ENCODE assay signal across 18 cellular contexts in genomic region chr11:70569173-70569890, GRCh38.
DNase-seq lines count a peak whose midpoint lies in the region; ATAC-seq, FAIRE-seq and TF ChIP-seq lines count a peak whose summit lies in the region.
"Had no signal": no experiment of that assay in that cellular context is flagged by ENCODE, and none has a peak within 500 bp of the region (broad histone marks: within the 10 kb centered on the region; RNA-seq: fewer than 3 reads in every experiment).

No MANE protein-coding gene starts in this region.

- TF ChIP-seq EP300 in HepG2 (IDR thresholded peaks at IDR 0.05; ENCODE audit: low read depth in 2 of 2, low read length in 2 of 2) (no peak), HepG2 (CRISPR knock-in tag; IDR thresholded peaks at IDR 0.05; ENCODE audit: borderline replicate concordance) (no peak)

- no peak overlapping the region for H4K8ac ChIP-seq in H9 (replicated peaks; ENCODE audit: insufficient read length, low read depth, low read length)

- 0 out of 5 replicates have a peak, but pooled peaks cover 0 to 2% of the 10 kb centered on the region in 2 experiments for H3K36me3 ChIP-seq in HepG2 (replicated peaks in 1 of 2; ENCODE audit: control insufficient read depth in 1 of 2, insufficient read depth in 2 of 2, low read length in 2 of 2)
- H3K36me3 ChIP-seq in right lobe of liver, result no peaks in the 10 kb centered on the region
- no peaks in the 10 kb centered on the region for H3K36me3 ChIP-seq in endodermal cell (ENCODE audit: control insufficient read depth, insufficient read depth, low read length)
- H3K36me3 ChIP-seq in osteoblast (ENCODE audit: insufficient read depth, low read length), result no peaks in the 10 kb centered on the region
- H3K36me3 ChIP-seq: Peyer's patch had no signal

- no peak overlapping the region for H3K56ac ChIP-seq in H9 (ENCODE audit: insufficient read length, low read depth, low read length)

- no peak overlapping the region for H4K91ac ChIP-seq in H9 (ENCODE audit: insufficient read length, low read depth, low read length)

- no peaks in the 10 kb centered on the region for H3K27me3 ChIP-seq in HepG2 (ENCODE audit: control insufficient read depth in 1 of 2, insufficient read depth in 2 of 2, low read length in 2 of 2)
- no peaks in the 10 kb centered on the region for H3K27me3 ChIP-seq in right lobe of liver
- no peaks in the 10 kb centered on the region for H3K27me3 ChIP-seq in endodermal cell (ENCODE audit: control insufficient read depth, insufficient read depth, low read length, poor library complexity, severe bottlenecking)
- no peaks in the 10 kb centered on the region for H3K27me3 ChIP-seq in osteoblast (ENCODE audit: insufficient read depth, low read length)
- no peaks in the 10 kb centered on the region for H3K27me3 ChIP-seq in H9 (ENCODE audit: insufficient read depth, low read length)
- H3K27me3 ChIP-seq: Peyer's patch had no signal

- H3K4me3 ChIP-seq in HepG2 (replicated peaks in 1 of 3; ENCODE audit: insufficient read depth in 1 of 3, low read depth in 2 of 3, low read length in 3 of 3), result no peak overlapping the region
- no peak overlapping the region for H3K4me3 ChIP-seq in right lobe of liver
- no peak overlapping the region for H3K4me3 ChIP-seq in endodermal cell (ENCODE audit: low read length)
- H3K4me3 ChIP-seq in osteoblast (ENCODE audit: insufficient read depth, low read length), result no peak overlapping the region

- H2BK15ac ChIP-seq in H9 (ENCODE audit: low read depth, low read length), result no peak overlapping the region

- H3K4me1 ChIP-seq in HepG2 (ENCODE audit: insufficient read depth, low read length) (peaks cover 2% of the 10 kb centered on the region), right lobe of liver (no peaks in the 10 kb centered on the region), endodermal cell (ENCODE audit: control insufficient read depth, insufficient read depth, low read length) (peaks cover 3% of the 10 kb centered on the region), osteoblast (ENCODE audit: insufficient read depth, low read length) (peaks cover 6% of the 10 kb centered on the region), H9 (ENCODE audit: insufficient read depth, low read length) (peaks cover 3% of the 10 kb centered on the region; the same call in 1 of the 2 replicates)

- POLR2A ChIA-PET in HepG2 (lab: Yijun Ruan, JAX), result no interaction called here

- no peak overlapping the region for H2BK20ac ChIP-seq in H9 (ENCODE audit: low read depth, low read length, poor library complexity, severe bottlenecking)

- H4K20me1 ChIP-seq in HepG2 (ENCODE audit: insufficient read depth, low read length) (0 out of 2 replicates have a peak, but pooled peaks cover 3% of the 10 kb centered on the region), osteoblast (ENCODE audit: insufficient read depth, low read length) (no peaks in the 10 kb centered on the region), H9 (ENCODE audit: control insufficient read depth, insufficient read depth, insufficient read length) (no peaks in the 10 kb centered on the region)

- H3K9me3 ChIP-seq in HepG2 (ENCODE audit: low read length), result no peaks in the 10 kb centered on the region
- no peaks in the 10 kb centered on the region for H3K9me3 ChIP-seq in right lobe of liver
- H3K9me3 ChIP-seq in endodermal cell (ENCODE audit: control insufficient read depth, low read length), result no peaks in the 10 kb centered on the region
- no peaks in the 10 kb centered on the region for H3K9me3 ChIP-seq in osteoblast (ENCODE audit: low read depth, low read length)
- H3K9me3 ChIP-seq in H9 (ENCODE audit: control insufficient read depth, low read depth, low read length), result no peaks in the 10 kb centered on the region
- H3K9me3 ChIP-seq: Peyer's patch had no signal

- H3T11ph ChIP-seq in H9 (ENCODE audit: low read length), result no peak overlapping the region

- no peaks in the 10 kb centered on the region for H3K36me3 Mint-ChIP-seq in endodermal cell (ENCODE audit: low read depth)
- peaks cover 0 to 2% (median 0%) of the 10 kb centered on the region in 3 experiments; a peak in 1 of 7 replicates for H3K36me3 Mint-ChIP-seq in H9 (ENCODE audit: insufficient read depth in 1 of 3, low read depth in 3 of 3)

- ATAC-seq in HepG2 (no peak), right lobe of liver (no peak), HG03159 (IDR thresholded peaks at IDR 0.05; ENCODE audit: unreplicated experiment) (no peak)

- H3K79me1 ChIP-seq in H9 (ENCODE audit: insufficient read depth, low read depth, low read length, poor library complexity, severe bottlenecking), result no peaks in the 10 kb centered on the region

- in situ Hi-C loops in HepG2 (cut with HindIII; ENCODE audit: extremely low pct_ligation_motif_present, low pct_unique_long_range_greater_than_20kb), result no loop called here

- no peak for FAIRE-seq in HepG2 (lab: Jason Lieb, UNC)
- FAIRE-seq: A204.1, GM12892, GM19239 had no signal

- no peak overlapping the region for H2BK5ac ChIP-seq in H9 (ENCODE audit: insufficient read length, low read length)

- H3K18ac ChIP-seq in H9 (ENCODE audit: insufficient read length, low read depth, low read length), result no peak overlapping the region

- H2AK5ac ChIP-seq in H9 (ENCODE audit: insufficient read length, low read length), result no peak overlapping the region

- no peak for TF ChIP-seq POLR2A in HepG2 (IDR thresholded peaks at IDR 0.05; ENCODE audit: insufficient read depth in 1 of 2, low read depth in 2 of 2, low read length in 2 of 2)
- TF ChIP-seq POLR2A in right lobe of liver (IDR thresholded peaks at IDR 0.05), result no peak

- H2BK12ac ChIP-seq in H9 (ENCODE audit: insufficient read length, low read depth, low read length), result no peak overlapping the region

- no peaks in the 10 kb centered on the region for H3K79me2 ChIP-seq in HepG2 (ENCODE audit: insufficient read depth, low read length)
- no peaks in the 10 kb centered on the region for H3K79me2 ChIP-seq in osteoblast (ENCODE audit: insufficient read depth, low read length)
- no peaks in the 10 kb centered on the region for H3K79me2 ChIP-seq in H9 (ENCODE audit: insufficient read depth, low read length)

- no peak overlapping the region for H4K5ac ChIP-seq in H9 (ENCODE audit: insufficient read length, low read depth, low read length)

- H3K4me2 ChIP-seq in HepG2 (ENCODE audit: low read depth, low read length) (no peak overlapping the region), osteoblast (ENCODE audit: insufficient read depth, low read length) (no peak overlapping the region), H9 (ENCODE audit: insufficient read depth, insufficient read length, low read length) (no peak overlapping the region)

- no peak overlapping the region for H3K4ac ChIP-seq in H9 (ENCODE audit: low read depth, low read length)

- DNase-seq in HepG2 (ENCODE audit: low spot score) (no peak), right lobe of liver (no peak), endodermal cell (peak; percentile 50), osteoblast (ENCODE audit: insufficient read length, low spot score, missing footprints) (peak; percentile 43), DMS153 (lab: John Stamatoyannopoulos, UW) (no peak), H9 (no peak), EL (no peak)
- DNase-seq: CD4-positive, alpha-beta T cell; GDM1; NCI-H1417 treated with DMSO at 0.1 percent for 48 hours; NCI-H2029 treated with DMSO at 0.1 percent for 48 hours; NCI-H510A treated with DMSO at 0.1 percent for 48 hours; SIG-M5 had no signal

- no peak overlapping the region for H3K27ac Mint-ChIP-seq in endodermal cell
- peak overlapping the region in 1 of 3 experiments; percentile 95; a peak in 1 of 7 replicates for H3K27ac Mint-ChIP-seq in H9
- H3K27ac Mint-ChIP-seq: CD4-positive, alpha-beta T cell had no signal

- H2BK120ac ChIP-seq in H9 (ENCODE audit: low read depth, low read length, poor library complexity, severe bottlenecking), result no peak overlapping the region

- H3K23ac ChIP-seq in H9 (ENCODE audit: insufficient read length, low read depth, low read length), result no peak overlapping the region

- CTCF ChIA-PET in HepG2 (lab: Yijun Ruan, JAX; ENCODE audit: low intra/inter-chr PET ratio, low total read pairs), result no interaction called here

- TF ChIP-seq CTCF in HepG2 (CRISPR knock-in tag; IDR thresholded peaks at IDR 0.05), result no peak
- no peak for TF ChIP-seq CTCF in right lobe of liver (IDR thresholded peaks at IDR 0.05)
- TF ChIP-seq CTCF in endodermal cell (conservative IDR thresholded peaks at IDR 0.05), result no peak
- no peak for TF ChIP-seq CTCF in osteoblast (IDR thresholded peaks at IDR 0.05; ENCODE audit: extremely low read depth, low read depth, low read length)
- TF ChIP-seq CTCF in H9 (conservative IDR thresholded peaks at IDR 0.05), result no peak

- H3K9me3 Mint-ChIP-seq in endodermal cell (no peaks in the 10 kb centered on the region), H9 (no peaks in the 10 kb centered on the region; a peak in 1 of 5 replicates)
- H3K9me3 Mint-ChIP-seq: CD4-positive, alpha-beta T cell had no signal

- intact Hi-C loops in HepG2 (cut with micrococcal nuclease; ENCODE audit: unreplicated experiment), result no loop called here
- intact Hi-C loops in right lobe of liver (cut with DNase I), result no loop called here

- H3K23me2 ChIP-seq in H9 (ENCODE audit: insufficient read length, low read depth, low read length, poor library complexity, severe bottlenecking), result no peaks in the 10 kb centered on the region

- no peak overlapping the region for H3K14ac ChIP-seq in H9 (ENCODE audit: insufficient read depth, low read length)

- H3K27ac ChIP-seq in HepG2 (ENCODE audit: extremely low read length, insufficient read depth, low read length) (no peak overlapping the region), right lobe of liver (no peak overlapping the region), endodermal cell (ENCODE audit: low read depth, low read length) (no peak overlapping the region), osteoblast (ENCODE audit: low read depth, low read length) (no peak overlapping the region), H9 (ENCODE audit: insufficient read length, low read depth, low read length) (no peak overlapping the region)

- BruUV-seq in HepG2 (replicated peaks; lab: Mats Ljungman, UMichigan), result no TSS peak

- H3K4me1 Mint-ChIP-seq in endodermal cell (peaks cover 8% of the 10 kb centered on the region), H9 (peaks cover 15 to 25% of the 10 kb centered on the region in 2 experiments)

- H2AFZ ChIP-seq in HepG2 (ENCODE audit: low read length) (no peak overlapping the region), osteoblast (ENCODE audit: low read length) (no peak overlapping the region), H9 (ENCODE audit: low read length) (no peak overlapping the region)

- WGBS in HepG2 (ENCODE audit: low lambda C conversion rate), result 98% methylated on average over 27 of the region's 30 CpGs
- no CpG with 5 or more reads among the region's 30 CpGs for WGBS in right lobe of liver (ENCODE audit: insufficient coverage, low coverage, low lambda C conversion rate, missing lambda C conversion rate)
- WGBS in endodermal cell (ENCODE audit: insufficient coverage in 1 of 2, insufficient read length in 1 of 2), 2 experiments, result 92 to 99% methylated on average over 17 to 30 of the region's 30 CpGs
- no CpG with 5 or more reads among the region's 30 CpGs for WGBS in H9 (ENCODE audit: extremely low coverage, insufficient read length, low lambda C conversion rate)

- H3K4me3 Mint-ChIP-seq in endodermal cell (no peak overlapping the region), H9 (no peak overlapping the region)
- H3K4me3 Mint-ChIP-seq: CD4-positive, alpha-beta T cell had no signal

- TF ChIP-seq RAD21 in HepG2 (CRISPR knock-in tag; IDR thresholded peaks at IDR 0.05), result no peak

- no peak overlapping the region for H3K9ac ChIP-seq in HepG2 (ENCODE audit: insufficient read depth, low read depth, low read length)
- no peak overlapping the region for H3K9ac ChIP-seq in endodermal cell (ENCODE audit: extremely low read depth, low read length, poor library complexity, severe bottlenecking)
- H3K9ac ChIP-seq in H9 (ENCODE audit: extremely low read depth, insufficient read length, low read length), result no peak overlapping the region

- H3K27me3 Mint-ChIP-seq in endodermal cell (ENCODE audit: insufficient read depth), result no peaks in the 10 kb centered on the region
- peaks cover 2% of the 10 kb centered on the region for H3K27me3 Mint-ChIP-seq in H9 (ENCODE audit: low read depth)

Comparison
In these comparisons a context has a peak if more than half of its experiments do, and no peak if none do; other contexts are left out.
1. DNase-seq: peak in endodermal cell (single experiment) and osteoblast (single experiment); none in HepG2 (single experiment), right lobe of liver (0 of 3), DMS153 (single experiment), H9 (single experiment) and EL (single experiment).